8 cellular contexts compared by ENCODE assay signal in genomic region chr4:61202638-61203495, GRCh38. TPM values are rescaled to one million over a fixed set of nuclear protein-coding genes. Genes with fewer than 3 reads are reported as not detected.
A peak's percentile ranks its signal among the peaks of the same experiment; 100 is the strongest.
DNase-seq lines count a peak whose midpoint lies in the region; ATAC-seq lines count a peak whose summit lies in the region.

No MANE protein-coding gene starts in this region.

- H3K4me1 Mint-ChIP-seq in activated T-helper 2 cell treated with anti-CD3 and anti-CD28 coated beads, Interferon-gamma antibody, Interleukin-2, Interleukin-4, amounts not matched to agents 10 μg/mL and 5 μg/mL and 100 μg/mL, durations not matched to agents 14 hours and 24 hours and 36 hours (ENCODE audit: low read depth), result no peaks in the 10 kb centered on the region

- H3K9me3 Mint-ChIP-seq in activated T-helper 2 cell treated with anti-CD3 and anti-CD28 coated beads, Interferon-gamma antibody, Interleukin-2, Interleukin-4, amounts not matched to agents 10 μg/mL and 5 μg/mL and 100 μg/mL, durations not matched to agents 14 hours and 24 hours and 36 hours, result no peaks in the 10 kb centered on the region

- DNase-seq in H7 (peak; percentile 57), SK-N-MC (ENCODE audit: low read depth, low spot score) (no peak), hippocampal formation (lab: John Stamatoyannopoulos, UW) (peak; percentile 50 to 79)
- no peak for DNase-seq in activated T-helper 2 cell treated with anti-CD3 and anti-CD28 coated beads, Interferon-gamma antibody, Interleukin-2, Interleukin-4, amounts not matched to agents 10 μg/mL and 5 μg/mL and 100 μg/mL, durations not matched to agents 14 hours and 24 hours and 36 hours (ENCODE audit: low spot score)

- intact Hi-C loops in activated T-helper 2 cell treated with anti-CD3 and anti-CD28 coated beads, Interferon-gamma antibody, Interleukin-2, Interleukin-4, amounts not matched to agents 10 μg/mL and 5 μg/mL and 100 μg/mL, durations not matched to agents 14 hours and 24 hours and 36 hours (cut with micrococcal nuclease), result no loop called here

- H3K9me3 ChIP-seq in SK-N-MC (ENCODE audit: low read depth, low read length), result no peaks in the 10 kb centered on the region
- no peaks in the 10 kb centered on the region for H3K9me3 ChIP-seq in skeletal muscle satellite cell (replicated peaks; ENCODE audit: low read length)

- H3K4me3 ChIP-seq in H7 (ENCODE audit: insufficient read depth, low read depth, low read length) (peak overlapping the region; percentile 64), SK-N-MC (peak overlapping the region; percentile 95), skeletal muscle satellite cell (ENCODE audit: low read length) (peak overlapping the region; percentile 52)

- H3K36me3 Mint-ChIP-seq in activated T-helper 2 cell treated with anti-CD3 and anti-CD28 coated beads, Interferon-gamma antibody, Interleukin-2, Interleukin-4, amounts not matched to agents 10 μg/mL and 5 μg/mL and 100 μg/mL, durations not matched to agents 14 hours and 24 hours and 36 hours (ENCODE audit: low read depth), result no peaks in the 10 kb centered on the region

- H3K36me3 ChIP-seq in H7 (replicated peaks; ENCODE audit: control insufficient read depth, insufficient read depth, low read length) (no peaks in the 10 kb centered on the region), SK-N-MC (ENCODE audit: insufficient read depth, low read length) (no peaks in the 10 kb centered on the region), skeletal muscle satellite cell (ENCODE audit: insufficient read depth, low read length) (no peaks in the 10 kb centered on the region)

- peaks cover 43% of the 10 kb centered on the region for H3K27me3 Mint-ChIP-seq in activated T-helper 2 cell treated with anti-CD3 and anti-CD28 coated beads, Interferon-gamma antibody, Interleukin-2, Interleukin-4, amounts not matched to agents 10 μg/mL and 5 μg/mL and 100 μg/mL, durations not matched to agents 14 hours and 24 hours and 36 hours (ENCODE audit: low read depth)

- no peak overlapping the region for H3K4me3 Mint-ChIP-seq in activated T-helper 2 cell treated with anti-CD3 and anti-CD28 coated beads, Interferon-gamma antibody, Interleukin-2, Interleukin-4, amounts not matched to agents 10 μg/mL and 5 μg/mL and 100 μg/mL, durations not matched to agents 14 hours and 24 hours and 36 hours (ENCODE audit: low read depth)

- no peak for ATAC-seq in HG03039 (IDR thresholded peaks at IDR 0.05; ENCODE audit: unreplicated experiment)
- no peak for ATAC-seq in GM18867 (IDR thresholded peaks at IDR 0.05; ENCODE audit: unreplicated experiment)
- no peak for ATAC-seq in HG03108 (IDR thresholded peaks at IDR 0.05; ENCODE audit: unreplicated experiment)

- H3K9ac ChIP-seq in SK-N-MC (ENCODE audit: insufficient read length) (no peak overlapping the region), skeletal muscle satellite cell (ENCODE audit: low read depth, low read length) (no peak overlapping the region)

- peak overlapping the region; percentile 95 for H3K4me2 ChIP-seq in skeletal muscle satellite cell (ENCODE audit: low read length)

- no peak overlapping the region for H3K27ac ChIP-seq in SK-N-MC

- H3K27me3 ChIP-seq in H7 (ENCODE audit: control insufficient read depth, insufficient read depth, low read length), result peaks cover 43% of the 10 kb centered on the region
- peaks cover 53% of the 10 kb centered on the region for H3K27me3 ChIP-seq in skeletal muscle satellite cell (ENCODE audit: control insufficient read depth, insufficient read depth, low read length)

- peaks cover 17% of the 10 kb centered on the region for H3K4me1 ChIP-seq in skeletal muscle satellite cell (ENCODE audit: control insufficient read depth, insufficient read depth, low read length)

- H3K27ac Mint-ChIP-seq in activated T-helper 2 cell treated with anti-CD3 and anti-CD28 coated beads, Interferon-gamma antibody, Interleukin-2, Interleukin-4, amounts not matched to agents 10 μg/mL and 5 μg/mL and 100 μg/mL, durations not matched to agents 14 hours and 24 hours and 36 hours, result no peak overlapping the region

RNA-seq across cellular contexts. Expression of gene ADGRL3, which starts 2.7 kb away (rescaled TPM):
- total RNA-seq in H7 (2014; rRNA removed; shearing (Covaris generic)), result 6.8 and 15.7 TPM in 2 replicates
- total RNA-seq in skeletal muscle satellite cell (2012; rRNA removed), result under 0.01 TPM in 1 of 2 replicates, not detected in the other
- not detected in 2 replicates for total RNA-seq in activated T-helper 2 cell treated with anti-CD3 and anti-CD28 coated beads, Interferon-gamma antibody, Interleukin-2, Interleukin-4, amounts not matched to agents 10 μg/mL and 5 μg/mL and 100 μg/mL, durations not matched to agents 14 hours and 24 hours and 36 hours

Comparison
In these comparisons a context has a peak if more than half of its experiments do, and no peak if none do; other contexts are left out.
1. DNase-seq: peak in H7 (single experiment) and hippocampal formation (2 of 2); none in SK-N-MC (single experiment) and activated T-helper 2 cell treated with anti-CD3 and anti-CD28 coated beads, Interferon-gamma antibody, Interleukin-2, Interleukin-4, amounts not matched to agents 10 μg/mL and 5 μg/mL and 100 μg/mL, durations not matched to agents 14 hours and 24 hours and 36 hours (single experiment).
2. Peak in every context shown above with its lines, with median percentiles within 50 percentile points of each other: H3K4me3 ChIP-seq.